Comparison of ENCODE assay signal across 13 cellular contexts in the genomic region with DNA sequence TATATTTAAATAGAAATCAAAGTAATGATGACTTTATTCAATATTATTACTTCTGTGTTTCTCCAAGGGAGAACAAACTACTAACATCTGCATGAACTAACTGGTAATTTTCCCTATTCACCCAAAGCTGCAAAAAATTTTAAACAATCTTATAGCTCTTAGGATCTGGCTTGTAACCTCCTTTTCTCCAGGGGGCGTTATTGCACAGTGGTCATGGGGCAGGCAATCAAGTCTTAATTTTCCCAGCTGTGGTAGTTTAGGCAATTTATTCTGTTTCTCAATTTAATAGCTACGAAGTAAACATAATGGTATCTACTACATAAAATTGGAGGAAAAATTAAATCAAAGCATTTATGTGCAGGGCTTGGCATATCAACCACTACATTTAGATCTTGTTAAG.
DNase-seq lines count a peak whose midpoint lies in the region; ATAC-seq, FAIRE-seq and TF ChIP-seq lines count a peak whose summit lies in the region.
"Had no signal": no experiment of that assay in that cellular context is flagged by ENCODE, and none has a peak within 500 bp of the region (broad histone marks: within the 10 kb centered on the region; RNA-seq: fewer than 3 reads in every experiment).

No MANE protein-coding gene starts in this region.

- TF ChIP-seq CTCF in astrocyte (IDR thresholded peaks at IDR 0.05; ENCODE audit: insufficient read depth, low read depth, low read length) (peak; percentile 3), right lobe of liver (IDR thresholded peaks at IDR 0.05) (peak; percentile 29 to 45 (median 39)), tibial nerve (IDR thresholded peaks at IDR 0.05) (no peak)

- TF ChIP-seq POLR2A in right lobe of liver (IDR thresholded peaks at IDR 0.05): no peak
- no peak for TF ChIP-seq POLR2A in tibial nerve (IDR thresholded peaks at IDR 0.05)

- no peaks in the 10 kb centered on the region for H3K79me2 ChIP-seq in astrocyte (ENCODE audit: insufficient read depth, low read length)

- H3K9me3 ChIP-seq in astrocyte (ENCODE audit: insufficient read depth, low read depth, low read length) (no peaks in the 10 kb centered on the region), right lobe of liver (no peaks in the 10 kb centered on the region), tibial nerve (no peaks in the 10 kb centered on the region)
- H3K9me3 ChIP-seq: gastroesophageal sphincter, prostate gland had no signal

- no peak overlapping the region for H3K4me2 ChIP-seq in astrocyte (ENCODE audit: low read length)

- no peaks in the 10 kb centered on the region for H3K4me1 ChIP-seq in astrocyte (ENCODE audit: insufficient read depth, low read length)
- H3K4me1 ChIP-seq in right lobe of liver: no peaks in the 10 kb centered on the region
- peaks cover 0 to 15% (median 0%) of the 10 kb centered on the region in 4 donors for H3K4me1 ChIP-seq in tibial nerve
- H3K4me1 ChIP-seq: prostate gland had no signal

- no peak overlapping the region for H3K27ac Mint-ChIP-seq in astrocyte (ENCODE audit: unreplicated experiment)

- no peaks in the 10 kb centered on the region for H3K36me3 Mint-ChIP-seq in astrocyte (ENCODE audit: low read depth, unreplicated experiment)

- no peaks in the 10 kb centered on the region for H4K20me1 ChIP-seq in astrocyte (ENCODE audit: insufficient read depth, low read length)

- no peak overlapping the region for H2AFZ ChIP-seq in astrocyte (ENCODE audit: low read depth, low read length)

- H3K36me3 ChIP-seq in astrocyte (ENCODE audit: insufficient read depth, low read length) (no peaks in the 10 kb centered on the region), right lobe of liver (no peaks in the 10 kb centered on the region), tibial nerve (no peaks in the 10 kb centered on the region)
- H3K36me3 ChIP-seq: gastroesophageal sphincter, prostate gland had no signal

- 18% methylated on average over 2 of the region's 2 CpGs for WGBS in right lobe of liver (ENCODE audit: insufficient coverage, low coverage, low lambda C conversion rate, missing lambda C conversion rate)
- 49 to 64% methylated on average over 2 of the region's 2 CpGs for WGBS in tibial nerve, 2 donors

- no peak overlapping the region for H3K4me3 Mint-ChIP-seq in astrocyte (ENCODE audit: unreplicated experiment)

- peaks cover 3% of the 10 kb centered on the region for H3K4me1 Mint-ChIP-seq in astrocyte (ENCODE audit: low read depth, unreplicated experiment)

- peak; percentile 47 for ATAC-seq in HG02798 (IDR thresholded peaks at IDR 0.05; ENCODE audit: poor library complexity, unreplicated experiment)
- ATAC-seq in right lobe of liver: peak; percentile 44 to 74 (median 48)
- ATAC-seq in HG03432 (IDR thresholded peaks at IDR 0.05; ENCODE audit: unreplicated experiment): no peak
- no peak for ATAC-seq in esophagus mucosa
- ATAC-seq: gastroesophageal sphincter had no signal

- H3K27ac ChIP-seq in astrocyte (ENCODE audit: low read depth, low read length): no peak overlapping the region
- H3K27ac ChIP-seq in right lobe of liver: no peak overlapping the region
- no peak overlapping the region for H3K27ac ChIP-seq in tibial nerve
- H3K27ac ChIP-seq: gastroesophageal sphincter, prostate gland had no signal

- intact Hi-C loops in right lobe of liver (cut with DNase I): no loop called here

- no peak for FAIRE-seq in astrocyte (lab: Jason Lieb, UNC)

- no peaks in the 10 kb centered on the region for H3K9me3 Mint-ChIP-seq in astrocyte (ENCODE audit: unreplicated experiment)

- H3K4me3 ChIP-seq in astrocyte (ENCODE audit: insufficient read depth, low read depth, low read length) (no peak overlapping the region), right lobe of liver (no peak overlapping the region), tibial nerve (no peak overlapping the region)
- H3K4me3 ChIP-seq: gastroesophageal sphincter, prostate gland had no signal

- H3K9ac ChIP-seq in astrocyte (ENCODE audit: low read length): no peak overlapping the region

- H3K27me3 Mint-ChIP-seq in astrocyte (ENCODE audit: low read depth, unreplicated experiment): no peaks in the 10 kb centered on the region

- TF ChIP-seq EP300 in tibial nerve (IDR thresholded peaks at IDR 0.05): no peak

- DNase-seq in GDM1 (lab: John Stamatoyannopoulos, UW) (peak; percentile 26), astrocyte (ENCODE audit: low read depth) (no peak), right lobe of liver (no peak), tibial nerve (ENCODE audit: low spot score in 2 of 2) (no peak)
- DNase-seq: activated naive CD4-positive, alpha-beta T cell treated with anti-CD3 and anti-CD28 coated beads, Interleukin-2, amount 50 U/mL, for 16 hours; NCI-H187 treated with DMSO at 0.1 percent for 48 hours; stimulated activated CD8-positive, alpha-beta memory T cell treated with anti-CD3 and anti-CD28 coated beads, Interleukin-4, amount 100 ng/mL, for 48 hours; T-helper 2 cell had no signal

- no peaks in the 10 kb centered on the region for H3K27me3 ChIP-seq in astrocyte (ENCODE audit: insufficient read depth, low read length)
- H3K27me3 ChIP-seq in right lobe of liver: no peaks in the 10 kb centered on the region
- H3K27me3 ChIP-seq in tibial nerve: no peaks in the 10 kb centered on the region
- H3K27me3 ChIP-seq: gastroesophageal sphincter had no signal

Comparison
In these comparisons a context has a peak if more than half of its experiments do, and no peak if none do; other contexts are left out.
1. ATAC-seq: peak in HG02798 (single experiment) and right lobe of liver (4 of 4); none in HG03432 (single experiment) and esophagus mucosa (single experiment).
2. CTCF ChIP-seq: peak in astrocyte (single experiment) and right lobe of liver (4 of 4); none in tibial nerve (0 of 5).